ENCODE assay signal across 16 cellular contexts in the genomic region with DNA sequence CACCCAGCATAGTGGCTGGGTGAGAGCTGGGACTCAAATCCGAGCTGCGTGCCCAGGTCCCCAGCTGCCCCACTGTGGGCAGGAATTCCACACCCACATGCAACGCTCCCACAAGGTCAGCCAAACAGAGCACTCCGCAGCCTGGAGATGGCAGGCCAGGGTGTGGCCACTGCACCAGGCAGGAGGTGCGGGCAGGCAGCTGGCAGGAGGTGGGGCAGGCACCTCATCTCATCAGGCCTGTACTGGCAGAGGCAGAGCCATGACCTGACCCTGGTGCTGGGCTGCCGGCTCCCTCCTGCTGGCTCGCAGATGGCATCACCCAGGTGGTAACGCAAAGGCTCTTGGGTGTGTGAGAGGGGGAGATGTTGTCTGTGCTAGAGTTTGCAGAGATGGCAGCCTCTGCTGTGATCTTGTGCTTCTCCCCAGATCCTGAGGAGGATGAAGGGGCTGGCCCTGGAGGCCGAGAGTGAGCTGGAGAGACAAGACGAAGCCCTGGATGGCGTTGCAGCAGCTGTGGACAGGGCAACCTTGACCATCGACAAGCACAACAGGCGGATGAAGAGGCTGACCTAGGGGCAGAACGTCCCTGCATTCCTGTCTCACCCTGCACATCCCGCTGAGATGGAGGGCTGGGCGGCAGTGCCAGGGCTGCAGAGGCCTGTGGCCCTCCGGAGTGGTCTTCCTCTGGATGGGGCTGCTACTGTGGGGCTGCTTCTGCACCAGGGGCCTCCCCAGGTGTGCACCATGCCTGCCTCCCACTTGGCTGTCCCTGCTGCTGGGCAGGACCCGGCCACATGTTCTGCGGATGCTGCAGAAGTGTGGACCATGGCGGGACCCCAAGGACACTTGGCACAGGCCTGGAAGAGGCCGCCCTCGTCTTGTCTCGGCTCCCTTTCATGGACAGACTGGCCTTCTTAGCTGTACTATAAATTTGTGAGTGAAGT. TPM values are rescaled to one million over a fixed set of nuclear protein-coding genes. Genes with fewer than 3 reads are reported as not detected.
A peak's percentile ranks its signal among the peaks of the same experiment; 100 is the strongest.
DNase-seq lines count a peak whose midpoint lies in the region; ATAC-seq and TF ChIP-seq lines count a peak whose summit lies in the region.
"Had no signal": no experiment of that assay in that cellular context is flagged by ENCODE, and none has a peak within 500 bp of the region (broad histone marks: within the 10 kb centered on the region; RNA-seq: fewer than 3 reads in every experiment).

No MANE protein-coding gene starts in this region.

- H3K9me3 ChIP-seq in Peyer's patch (no peaks in the 10 kb centered on the region), right cardiac atrium (ENCODE audit: control insufficient read depth, low read length) (no peaks in the 10 kb centered on the region), spleen (no peaks in the 10 kb centered on the region)
- no peaks in the 10 kb centered on the region for H3K9me3 ChIP-seq in effector memory CD4-positive, alpha-beta T cell (ENCODE audit: control insufficient read depth, low read length)
- H3K9me3 ChIP-seq: BLaER1 treated with 17β-estradiol and CSF1 and Interleukin-3, amounts not matched to agents 10 nM and 100 nM; esophagus muscularis mucosa; upper lobe of left lung had no signal

- peak; percentile 8 to 56 for ATAC-seq in right cardiac atrium
- ATAC-seq in HG02884 (IDR thresholded peaks at IDR 0.05; ENCODE audit: unreplicated experiment) = no peak

- intact Hi-C loops in right cardiac atrium (cut with DNase I) (no loop called here), spleen (cut with DNase I; ENCODE audit: low total_unique reads) (loop anchor here (10.0 kb wide), 1 partner anchor 704 kb away; a partner anchor contains a TSS)

- TF ChIP-seq CTCF in Peyer's patch (IDR thresholded peaks at IDR 0.05) = no peak
- TF ChIP-seq CTCF in spleen (IDR thresholded peaks at IDR 0.05 in 8 of 11, conservative IDR thresholded peaks at IDR 0.05 in 3 of 11) = no peak

- H3K27ac ChIP-seq in Peyer's patch (no peak overlapping the region), right cardiac atrium (ENCODE audit: low read length) (no peak overlapping the region), spleen (no peak overlapping the region)
- no peak overlapping the region for H3K27ac ChIP-seq in effector memory CD4-positive, alpha-beta T cell (ENCODE audit: insufficient read depth, low read length, poor library complexity, severe bottlenecking)
- H3K27ac ChIP-seq: 22Rv1; BLaER1 treated with 17β-estradiol and CSF1 and Interleukin-3, amounts not matched to agents 10 nM and 100 nM; esophagus muscularis mucosa; upper lobe of left lung had no signal

- no peak overlapping the region for H3K4me3 ChIP-seq in Peyer's patch
- H3K4me3 ChIP-seq in right cardiac atrium (ENCODE audit: low read length) = no peak overlapping the region
- H3K4me3 ChIP-seq in spleen = no peak overlapping the region
- H3K4me3 ChIP-seq in effector memory CD4-positive, alpha-beta T cell (ENCODE audit: insufficient read depth, low read depth, low read length, poor library complexity, severe bottlenecking) = no peak overlapping the region
- H3K4me3 ChIP-seq: BLaER1 treated with 17β-estradiol and CSF1 and Interleukin-3, amounts not matched to agents 10 nM and 100 nM; esophagus muscularis mucosa; upper lobe of left lung had no signal

- H3K36me3 ChIP-seq in Peyer's patch (peaks cover 0 to 11% (median 0%) of the 10 kb centered on the region in 3 donors), spleen (peaks cover 0 to 63% (median 17%) of the 10 kb centered on the region in 6 donors)
- peaks cover 6% of the 10 kb centered on the region for H3K36me3 ChIP-seq in effector memory CD4-positive, alpha-beta T cell (ENCODE audit: control insufficient read depth, insufficient read depth, low read length)

- DNase-seq in NCI-H345 (lab: John Stamatoyannopoulos, UW) = peak; percentile 26
- DNase-seq in NCI-H345 treated with DMSO at 0.1 percent for 48 hours (lab: John Stamatoyannopoulos, UW; ENCODE audit: unreplicated experiment) = no peak
- DNase-seq in Peyer's patch = peak in 2 of 3 donors; percentile 8 to 33
- peak in 1 of 3 donors; percentile 34 for DNase-seq in right cardiac atrium
- peak; percentile 69 for DNase-seq in spleen
- no peak for DNase-seq in effector memory CD4-positive, alpha-beta T cell
- DNase-seq in NCI-H1417 treated with DMSO at 0.1 percent for 48 hours (lab: John Stamatoyannopoulos, UW) = no peak
- DNase-seq: activated naive CD4-positive, alpha-beta T cell treated with Interleukin-2 at 50 U/mL for 16 hours had no signal

- no peaks in the 10 kb centered on the region for H3K4me1 ChIP-seq in Peyer's patch
- no peaks in the 10 kb centered on the region for H3K4me1 ChIP-seq in right cardiac atrium (ENCODE audit: control insufficient read depth, insufficient read depth, low read length)
- no peaks in the 10 kb centered on the region for H3K4me1 ChIP-seq in spleen
- H3K4me1 ChIP-seq in effector memory CD4-positive, alpha-beta T cell (ENCODE audit: control insufficient read depth, insufficient read depth, low read length, poor library complexity, severe bottlenecking) = no peaks in the 10 kb centered on the region
- H3K4me1 ChIP-seq: BLaER1 treated with 17β-estradiol and CSF1 and Interleukin-3, amounts not matched to agents 10 nM and 100 nM; upper lobe of left lung had no signal

- no peaks in the 10 kb centered on the region for H3K27me3 ChIP-seq in Peyer's patch
- no peaks in the 10 kb centered on the region for H3K27me3 ChIP-seq in right cardiac atrium (ENCODE audit: control insufficient read depth, insufficient read depth)
- no peaks in the 10 kb centered on the region for H3K27me3 ChIP-seq in spleen (replicated peaks in 1 of 7)
- H3K27me3 ChIP-seq in effector memory CD4-positive, alpha-beta T cell (replicated peaks; ENCODE audit: control insufficient read depth, insufficient read depth, low read length, poor library complexity, severe bottlenecking) = no peaks in the 10 kb centered on the region
- H3K27me3 ChIP-seq: BLaER1 treated with 17β-estradiol and CSF1 and Interleukin-3, amounts not matched to agents 10 nM and 100 nM; esophagus muscularis mucosa; upper lobe of left lung had no signal

- 88% methylated on average over 23 of the region's 23 CpGs for WGBS in right cardiac atrium
- WGBS in spleen, 5 donors = 74 to 89% (median 86%) methylated on average over 12 to 23 of the region's 23 CpGs

- no peak for TF ChIP-seq POLR2A in Peyer's patch (IDR thresholded peaks at IDR 0.05)
- TF ChIP-seq POLR2A in spleen (IDR thresholded peaks at IDR 0.05) = no peak

RNA-seq across cellular contexts. Expression of a gene that starts 35.1 kb away (rescaled TPM):
- not detected for total RNA-seq in Peyer's patch
- not detected for total RNA-seq in right cardiac atrium
- not detected for polyA plus RNA-seq in right cardiac atrium
- total RNA-seq in spleen = not detected
- polyA plus RNA-seq in spleen = not detected
- total RNA-seq: esophagus muscularis mucosa; skeletal muscle tissue; T-helper 1 cell treated with Interleukin-12 subunit alpha and Interleukin-12 subunit beta and Interleukin-4 antibody, amounts not matched to agents 30 ng/mL and 1 ng/mL, for 36 hours; upper lobe of left lung had no signal
- polyA plus RNA-seq: keratinocyte had no signal

RNA-seq across cellular contexts. Expression of a gene that starts 45.1 kb away (rescaled TPM):
- total RNA-seq in Peyer's patch = 10 to 100 TPM; 25.7 to 71.0 (median 38.4) TPM
- 10 to 100 TPM; 61.6 to 91.8 (median 65.5) TPM for total RNA-seq in right cardiac atrium
- 43.1 TPM for polyA plus RNA-seq in right cardiac atrium
- total RNA-seq in spleen = 10 to 100 TPM; 20.6 to 42.7 (median 27.8) TPM
- polyA plus RNA-seq in spleen = 10 to 100 TPM in 2 of 3 donors, 1 to 10 TPM in 1; 10.0 to 14.4 (median 11.2) TPM

RNA-seq across cellular contexts. Expression of a gene that starts 45.3 kb away (rescaled TPM):
- total RNA-seq in Peyer's patch (10 to 100 TPM; 14.9 to 28.4 (median 20.7) TPM), right cardiac atrium (10 to 100 TPM in 1 of 4 donors, 1 to 10 TPM in 3; 7.7 to 11.5 (median 8.9) TPM), spleen (10 to 100 TPM; 14.3 to 35.4 (median 21.1) TPM)
- polyA plus RNA-seq in right cardiac atrium (9.5 TPM), spleen (10 to 100 TPM; 11.2 to 17.2 (median 14.5) TPM)

Comparison
In these comparisons a context has a peak if more than half of its experiments do, and no peak if none do; other contexts are left out.
1. DNase-seq: peak in NCI-H345 (single experiment), Peyer's patch (2 of 3) and spleen (single experiment); none in NCI-H345 treated with DMSO at 0.1 percent for 48 hours (single experiment), effector memory CD4-positive, alpha-beta T cell (0 of 3) and NCI-H1417 treated with DMSO at 0.1 percent for 48 hours (single experiment).